8 cellular contexts compared by ENCODE assay signal in genomic region chr12:32400114-32400672, GRCh38. TPM values are rescaled to one million over a fixed set of nuclear protein-coding genes. Genes with fewer than 3 reads are reported as not detected.
A peak's percentile ranks its signal among the peaks of the same experiment; 100 is the strongest.
DNase-seq lines count a peak whose midpoint lies in the region; ATAC-seq and TF ChIP-seq lines count a peak whose summit lies in the region.

No MANE protein-coding gene starts in this region.

- no peak for TF ChIP-seq CTCF in HCT116 (IDR thresholded peaks at IDR 0.05 in 2 of 3, conservative IDR thresholded peaks at IDR 0.05 in 1 of 3; ENCODE audit: borderline replicate concordance in 1 of 3, insufficient read depth in 1 of 3, low read depth in 2 of 3, low read length in 2 of 3)

- peaks cover 30% of the 10 kb centered on the region for H3K27me3 Mint-ChIP-seq in stimulated activated naive CD8-positive, alpha-beta T cell treated with anti-CD3 and anti-CD28 coated beads, Interleukin-15, amount 100 ng/mL, for 72 hours

- no peaks in the 10 kb centered on the region for H4K20me1 ChIP-seq in HCT116 (ENCODE audit: insufficient read depth)

- peak overlapping the region; percentile 94 for H3K27ac ChIP-seq in HCT116 (ENCODE audit: low read depth, low read length)
- peak overlapping the region; percentile 3 for H3K27ac ChIP-seq in iPS-20b (ENCODE audit: low read length)

- H3K9ac ChIP-seq in HCT116 (ENCODE audit: low read length) (peak overlapping the region; percentile 66), adipocyte (ENCODE audit: low read length) (peak overlapping the region; percentile 79), iPS-20b (ENCODE audit: low read depth, low read length) (peak overlapping the region; percentile 88)

- H3K9me3 Mint-ChIP-seq in stimulated activated naive CD8-positive, alpha-beta T cell treated with anti-CD3 and anti-CD28 coated beads, Interleukin-15, amount 100 ng/mL, for 72 hours, result no peaks in the 10 kb centered on the region

- H3K4me2 ChIP-seq in HCT116 (ENCODE audit: low read length), result peak overlapping the region; percentile 86

- H3K9me3 ChIP-seq in HCT116 (ENCODE audit: control insufficient read depth in 1 of 2, insufficient read depth in 1 of 2, low read depth in 1 of 2, low read length in 2 of 2) (no peaks in the 10 kb centered on the region), adipocyte (ENCODE audit: control insufficient read depth, low read length) (no peaks in the 10 kb centered on the region), iPS-20b (ENCODE audit: insufficient read depth, low read depth, low read length) (no peaks in the 10 kb centered on the region)

- RAD21 ChIA-PET in HCT116 (lab: Charles Lee; ENCODE audit: low non-redundant PET in 1 of 2, low total read pairs in 2 of 2, uncharacterized antibody in 2 of 2, unreplicated experiment in 2 of 2), result no interaction called here

- no peaks in the 10 kb centered on the region for H3K9me2 ChIP-seq in HCT116 (ENCODE audit: insufficient read depth)

- peak overlapping the region; percentile 66 to 83 for H3K4me3 ChIP-seq in HCT116 (replicated peaks in 1 of 2; ENCODE audit: low read depth in 1 of 2, low read length in 2 of 2)
- peak overlapping the region; percentile 91 for H3K4me3 ChIP-seq in adipocyte (ENCODE audit: low read length)
- H3K4me3 ChIP-seq in iPS-20b (ENCODE audit: low read length), result peak overlapping the region; percentile 81

- H2AFZ ChIP-seq in HCT116 (ENCODE audit: low read depth, low read length, poor library complexity, severe bottlenecking), result peak overlapping the region; percentile 43

- DNase-seq in ACHN (peak; percentile 49), HCT116 (ENCODE audit: low read depth, low spot score) (peak; percentile 7), adipocyte (ENCODE audit: low read depth) (no peak), SHP77 treated with DMSO at 0.1 percent for 48 hours (lab: John Stamatoyannopoulos, UW) (no peak)
- no peak for DNase-seq in stimulated activated naive CD8-positive, alpha-beta T cell treated with anti-CD3 and anti-CD28 coated beads, Interleukin-15, amount 100 ng/mL, for 72 hours

- no peak for TF ChIP-seq RAD21 in HCT116 (IDR thresholded peaks at IDR 0.05; ENCODE audit: low read depth)

- no peak for TF ChIP-seq POLR2A in HCT116 (IDR thresholded peaks at IDR 0.05; ENCODE audit: borderline replicate concordance, extremely low read depth, insufficient read depth, insufficient read length)

- H3K4me1 Mint-ChIP-seq in stimulated activated naive CD8-positive, alpha-beta T cell treated with anti-CD3 and anti-CD28 coated beads, Interleukin-15, amount 100 ng/mL, for 72 hours, result peaks cover 12% of the 10 kb centered on the region

- ATAC-seq in HCT116 (no peak; the same call in 1 of the 2 replicates), HG03108 (IDR thresholded peaks at IDR 0.05; ENCODE audit: unreplicated experiment) (no peak), GM18517 (IDR thresholded peaks at IDR 0.05; ENCODE audit: unreplicated experiment) (no peak)
- ATAC-seq in stimulated activated naive CD8-positive, alpha-beta T cell treated with anti-CD3 and anti-CD28 coated beads, Interleukin-15, amount 100 ng/mL, for 72 hours, result no peak

- POLR2A ChIA-PET in HCT116 (lab: Charles Lee), result interaction anchor here (1.2 to 1.3 kb wide), 2 partner anchors 11 to 355 kb away, joined by 4 read pairs; no protein-coding TSS in a partner anchor

- in situ Hi-C loops in ACHN (cut with HindIII; ENCODE audit: low pct_ligation_motif_present, low pct_unique_long_range_greater_than_20kb, low sequenced_read_pairs), result no loop called here

- BruUV-seq in HCT116 (replicated peaks; lab: Mats Ljungman, UMichigan), result TSS peak; percentile 70

- H3K27me3 ChIP-seq in HCT116 (ENCODE audit: insufficient read depth, low read length) (no peaks in the 10 kb centered on the region), adipocyte (replicated peaks; ENCODE audit: control insufficient read depth, insufficient read depth, low read length) (no peaks in the 10 kb centered on the region), iPS-20b (ENCODE audit: insufficient read depth, low read length) (peaks cover 11% of the 10 kb centered on the region; the same call in 1 of the 2 replicates)

- no peak overlapping the region for H3K27ac Mint-ChIP-seq in stimulated activated naive CD8-positive, alpha-beta T cell treated with anti-CD3 and anti-CD28 coated beads, Interleukin-15, amount 100 ng/mL, for 72 hours

- peaks cover 13 to 23% of the 10 kb centered on the region in 2 experiments for H3K4me1 ChIP-seq in HCT116 (ENCODE audit: control insufficient read depth in 1 of 2, insufficient read depth in 2 of 2, low read length in 2 of 2)
- peaks cover 7% of the 10 kb centered on the region for H3K4me1 ChIP-seq in adipocyte (ENCODE audit: control insufficient read depth, insufficient read depth, low read length)
- H3K4me1 ChIP-seq in iPS-20b (ENCODE audit: insufficient read depth, low read length), result peaks cover 19% of the 10 kb centered on the region; the same call in 1 of the 2 replicates

- CTCF ChIA-PET in HCT116 (lab: Charles Lee), result interaction anchor here (0.6 kb wide), 1 partner anchor 22 kb away, joined by 3 read pairs; no protein-coding TSS in a partner anchor

- H3K79me2 ChIP-seq in HCT116 (ENCODE audit: insufficient read depth, low read length), result peaks cover 22% of the 10 kb centered on the region

- H3K4me3 Mint-ChIP-seq in stimulated activated naive CD8-positive, alpha-beta T cell treated with anti-CD3 and anti-CD28 coated beads, Interleukin-15, amount 100 ng/mL, for 72 hours, result peak overlapping the region; percentile 96 to 99

- intact Hi-C loops in HCT116 (cut with micrococcal nuclease), result no loop called here

- H3K36me3 ChIP-seq in HCT116 (ENCODE audit: control insufficient read depth in 1 of 2, insufficient read depth in 2 of 2, low read length in 2 of 2) (no peaks in the 10 kb centered on the region), adipocyte (ENCODE audit: control insufficient read depth, insufficient read depth, low read length, severe bottlenecking) (no peaks in the 10 kb centered on the region), iPS-20b (ENCODE audit: insufficient read depth, low read depth, low read length) (peaks cover 19% of the 10 kb centered on the region)

TF ChIP-seq in HCT116, 20 proteins besides CTCF, POLR2A, EP300 and RAD21:
- TF ChIP-seq ZBTB33 (IDR thresholded peaks at IDR 0.05; ENCODE audit: extremely low read depth, insufficient replicate concordance, low read length), result no peak
- TF ChIP-seq EGR1 (IDR thresholded peaks at IDR 0.05; ENCODE audit: low read depth), result 0 out of 2 replicates have a peak, but pooled peaks have one; percentile 33
- 0 out of 2 replicates have a peak, but pooled peaks have one; percentile 20 for TF ChIP-seq SRF (IDR thresholded peaks at IDR 0.05; ENCODE audit: low read depth)
TF ChIP-seq in HCT116: peak in this region for 2.

RNA-seq across cellular contexts. Expression of gene FGD4, which starts 0.8 kb away (rescaled TPM):
- total RNA-seq in HCT116 (2021; ENCODE audit: unreplicated experiment), result 7.7 TPM
- 1.8 and 2.6 TPM in 2 replicates for polyA plus RNA-seq in HCT116 (2012)

Comparison
In these comparisons a context has a peak if more than half of its experiments do, and no peak if none do; other contexts are left out.
1. DNase-seq: peak in ACHN (single experiment) and HCT116 (single experiment); none in adipocyte (single experiment), stimulated activated naive CD8-positive, alpha-beta T cell treated with anti-CD3 and anti-CD28 coated beads, Interleukin-15, amount 100 ng/mL, for 72 hours (0 of 2) and SHP77 treated with DMSO at 0.1 percent for 48 hours (single experiment).
2. Peak in every context shown above with its lines, with median percentiles within 50 percentile points of each other: H3K4me3 ChIP-seq and H3K9ac ChIP-seq.